22 cellular contexts compared by ENCODE assay signal in the genomic region with DNA sequence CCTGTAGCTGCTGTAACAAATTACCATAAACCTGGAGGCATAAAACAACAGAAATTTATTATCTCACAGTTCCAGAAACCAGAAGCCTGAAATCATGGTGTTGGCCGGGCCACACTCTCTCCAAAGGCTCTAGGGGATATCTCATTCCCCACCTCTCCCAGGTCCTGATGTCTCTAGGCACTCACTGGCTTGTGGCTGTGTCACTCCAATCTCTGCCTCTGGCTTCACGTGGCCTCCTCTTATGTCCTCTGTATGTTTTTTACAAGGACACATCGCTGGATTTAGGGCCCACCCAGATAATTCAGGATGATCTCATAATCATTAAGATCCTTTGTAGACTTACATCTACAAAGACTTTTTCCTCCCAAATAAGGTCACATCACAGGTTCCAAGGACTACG.
"Had no signal": no experiment of that assay in that cellular context is flagged by ENCODE, and none has a peak within 500 bp of the region (broad histone marks: within the 10 kb centered on the region; RNA-seq: fewer than 3 reads in every experiment).

No MANE protein-coding gene starts in this region.

- H3K4me2 ChIP-seq: smooth muscle cell had no signal

- H3K4me1 ChIP-seq: testis had no signal

- H3K9me3 Mint-ChIP-seq: naive thymus-derived CD4-positive, alpha-beta T cell; natural killer cell treated with Interleukin-12 subunit alpha and Interleukin-12 subunit beta and Interleukin-15 and Interleukin-18, amount 100 ng/mL, for 72 hours; stimulated activated memory B cell treated with anti-CD40 and anti-IgM and Interleukin-4, amounts not matched to agents 10 μg/mL and 1 μg/mL and 100 μg/mL, for 72 hours had no signal

- H3K27ac Mint-ChIP-seq: naive thymus-derived CD4-positive, alpha-beta T cell; natural killer cell treated with Interleukin-12 subunit alpha and Interleukin-12 subunit beta and Interleukin-15 and Interleukin-18, amount 100 ng/mL, for 72 hours; progenitor cell of endocrine pancreas; stimulated activated memory B cell treated with anti-CD40 and anti-IgM and Interleukin-4, amounts not matched to agents 10 μg/mL and 1 μg/mL and 100 μg/mL, for 72 hours had no signal

- H3K27ac ChIP-seq: left ventricle myocardium inferior, ovary, right atrium auricular region, right lobe of liver, stomach, testis, thyroid gland, upper lobe of right lung had no signal

- DNase-seq: islet precursor cell; left ventricle myocardium inferior; midbrain; mucosa of descending colon; naive thymus-derived CD4-positive, alpha-beta T cell; ovary; right lobe of liver; stimulated activated CD4-positive, alpha-beta T cell treated with anti-CD3 and anti-CD28 coated beads, Interleukin-1b, Interleukin-23, amount 100 ng/mL, for 48 hours; stimulated activated CD4-positive, alpha-beta T cell treated with anti-CD3 and anti-CD28 coated beads, Interleukin-2, amount 100 ng/mL, for 48 hours; stimulated activated CD4-positive, alpha-beta T cell treated with anti-CD3 and anti-CD28 coated beads, Interleukin-4, amount 100 ng/mL, for 4 hours; stimulated activated CD8-positive, alpha-beta memory T cell treated with anti-CD3 and anti-CD28 coated beads, Interleukin-4, amount 100 ng/mL, for 48 hours; stimulated activated naive CD4-positive, alpha-beta T cell treated with Interleukin-2 at 50 U/mL for 16 hours; stomach; testis; thyroid gland; trophoblast cell; upper lobe of right lung had no signal

- H3K27me3 ChIP-seq: ovary, right atrium auricular region, right lobe of liver, stomach, testis, thyroid gland, upper lobe of right lung had no signal

- H3K9me3 ChIP-seq: left ventricle myocardium inferior, mucosa of descending colon, ovary, right atrium auricular region, right lobe of liver, stomach, testis, thyroid gland, upper lobe of right lung had no signal

- H3K27me3 Mint-ChIP-seq: naive thymus-derived CD4-positive, alpha-beta T cell; natural killer cell treated with Interleukin-12 subunit alpha and Interleukin-12 subunit beta and Interleukin-15 and Interleukin-18, amount 100 ng/mL, for 72 hours; progenitor cell of endocrine pancreas; stimulated activated memory B cell treated with anti-CD40 and anti-IgM and Interleukin-4, amounts not matched to agents 10 μg/mL and 1 μg/mL and 100 μg/mL, for 72 hours had no signal

- H3K4me3 Mint-ChIP-seq: naive thymus-derived CD4-positive, alpha-beta T cell; natural killer cell treated with Interleukin-12 subunit alpha and Interleukin-12 subunit beta and Interleukin-15 and Interleukin-18, amount 100 ng/mL, for 72 hours; stimulated activated memory B cell treated with anti-CD40 and anti-IgM and Interleukin-4, amounts not matched to agents 10 μg/mL and 1 μg/mL and 100 μg/mL, for 72 hours had no signal

- ATAC-seq: mucosa of descending colon; naive thymus-derived CD4-positive, alpha-beta T cell; natural killer cell treated with Interleukin-12 subunit alpha and Interleukin-12 subunit beta and Interleukin-15 and Interleukin-18, amount 100 ng/mL, for 72 hours; right lobe of liver; stimulated activated memory B cell treated with anti-CD40 and anti-IgM and Interleukin-4, amounts not matched to agents 10 μg/mL and 1 μg/mL and 100 μg/mL, for 72 hours; upper lobe of right lung had no signal
